23 cellular contexts compared by ENCODE assay signal in genomic region chr5:178126556-178126955, GRCh38. TPM values are rescaled to one million over a fixed set of nuclear protein-coding genes. Genes with fewer than 3 reads are reported as not detected.
DNase-seq lines count a peak whose midpoint lies in the region; ATAC-seq, FAIRE-seq and TF ChIP-seq lines count a peak whose summit lies in the region.
"Had no signal": no experiment of that assay in that cellular context is flagged by ENCODE, and none has a peak within 500 bp of the region (broad histone marks: within the 10 kb centered on the region; RNA-seq: fewer than 3 reads in every experiment).

No MANE protein-coding gene starts in this region.

- H4K20me1 ChIP-seq in GM23338 (replicated peaks; ENCODE audit: insufficient read depth): no peaks in the 10 kb centered on the region
- no peaks in the 10 kb centered on the region for H4K20me1 ChIP-seq in endothelial cell of umbilical vein (replicated peaks; ENCODE audit: control insufficient read depth, extremely low read depth, insufficient read depth, low read length)
- H4K20me1 ChIP-seq in smooth muscle cell (ENCODE audit: low read depth): no peaks in the 10 kb centered on the region

- peaks cover 12% of the 10 kb centered on the region for H3K79me2 ChIP-seq in GM23338 (replicated peaks; ENCODE audit: insufficient read depth)
- H3K79me2 ChIP-seq in endothelial cell of umbilical vein (ENCODE audit: control insufficient read depth, insufficient read depth, low read length): no peaks in the 10 kb centered on the region
- no peaks in the 10 kb centered on the region for H3K79me2 ChIP-seq in smooth muscle cell (ENCODE audit: low read depth)

- WGBS in mesodermal cell (ENCODE audit: insufficient coverage in 2 of 2), 2 experiments: 0 to 22% methylated on average over 1 to 3 of the region's 3 CpGs
- 23% methylated on average over 3 of the region's 3 CpGs for WGBS in smooth muscle cell (ENCODE audit: low lambda C conversion rate)

- H3K27me3 Mint-ChIP-seq in GM23338 (ENCODE audit: insufficient read depth, low read depth, poor library complexity): peaks cover 25% of the 10 kb centered on the region
- H3K27me3 Mint-ChIP-seq: activated naive CD8-positive, alpha-beta T cell; CD4-positive, CD25-positive, alpha-beta regulatory T cell; progenitor cell of endocrine pancreas; stimulated activated naive B cell treated with anti-CD40 and anti-IgM and Interleukin-4, amounts not matched to agents 10 μg/mL and 1 μg/mL and 100 μg/mL, for 72 hours had no signal

- no peak for TF ChIP-seq POLR2A in endothelial cell of umbilical vein (IDR thresholded peaks at IDR 0.05; ENCODE audit: low read depth, low read length)

- ATAC-seq in GM23338: peak; percentile 63
- ATAC-seq in GM18861 (IDR thresholded peaks at IDR 0.05; ENCODE audit: unreplicated experiment): no peak
- ATAC-seq: activated CD8-positive, alpha-beta memory T cell treated with anti-CD3 and anti-CD28 coated beads, Interleukin-2, amount 10 ng/mL, durations not matched to agents 7 days and 5 days; natural killer cell; stimulated activated naive B cell treated with anti-CD40 and anti-IgM and Interleukin-4, amounts not matched to agents 10 μg/mL and 1 μg/mL and 100 μg/mL, for 72 hours had no signal

- peak overlapping the region; percentile 97 for H3K27ac Mint-ChIP-seq in GM23338
- H3K27ac Mint-ChIP-seq: activated CD8-positive, alpha-beta memory T cell treated with anti-CD3 and anti-CD28 coated beads, Interleukin-2, amount 10 ng/mL, durations not matched to agents 7 days and 5 days; activated naive CD8-positive, alpha-beta T cell; activated T-helper 1 cell treated with anti-CD3 and anti-CD28 coated beads, Interleukin-12 subunit alpha, Interleukin-12 subunit beta, Interleukin-2, Interleukin-4 antibody, amounts not matched to agents 30 ng/mL and 10 ng/mL and 1 ng/mL, durations not matched to agents 14 hours and 24 hours and 36 hours; mesothelial cell of epicardium; natural killer cell; progenitor cell of endocrine pancreas; stimulated activated naive B cell treated with anti-CD40 and anti-IgM and Interleukin-4, amounts not matched to agents 10 μg/mL and 1 μg/mL and 100 μg/mL, for 72 hours had no signal

- H3K4me1 Mint-ChIP-seq in GM23338: peaks cover 63% of the 10 kb centered on the region

- no peak overlapping the region for H2AFZ ChIP-seq in GM23338
- H2AFZ ChIP-seq in endothelial cell of umbilical vein (ENCODE audit: low read depth, low read length): no peak overlapping the region
- H2AFZ ChIP-seq in smooth muscle cell (ENCODE audit: low read depth): no peak overlapping the region

- H3K9ac ChIP-seq in NT2/D1 (ENCODE audit: insufficient read length, low read depth) (no peak overlapping the region), endothelial cell of umbilical vein (replicated peaks; ENCODE audit: extremely low read depth, insufficient read depth, low read length) (no peak overlapping the region), smooth muscle cell (ENCODE audit: low read depth) (no peak overlapping the region)

- peak overlapping the region; percentile 34 for H3K4me2 ChIP-seq in GM23338
- H3K4me2 ChIP-seq in endothelial cell of umbilical vein (ENCODE audit: insufficient read depth, low read length): no peak overlapping the region
- H3K4me2 ChIP-seq in smooth muscle cell: no peak overlapping the region

- no peaks in the 10 kb centered on the region for H3K9me3 ChIP-seq in NT2/D1 (ENCODE audit: insufficient read depth, low read length)
- no peaks in the 10 kb centered on the region for H3K9me3 ChIP-seq in endothelial cell of umbilical vein (replicated peaks; ENCODE audit: control insufficient read depth, insufficient read depth, low read length)
- H3K9me3 ChIP-seq in mesodermal cell (ENCODE audit: control insufficient read depth, low read length): no peaks in the 10 kb centered on the region
- no peaks in the 10 kb centered on the region for H3K9me3 ChIP-seq in smooth muscle cell (replicated peaks; ENCODE audit: low read depth)
- H3K9me3 ChIP-seq: testis had no signal

- POLR2A ChIA-PET in endothelial cell of umbilical vein (lab: Charles Lee): no interaction called here

- dilution Hi-C loops in endothelial cell of umbilical vein (cut with MboI; ENCODE audit: extremely low pct_ligation_motif_present, low sequenced_read_pairs): no loop called here

- H3K27ac ChIP-seq in GM23338 (ENCODE audit: low read depth): peak overlapping the region; percentile 96
- H3K27ac ChIP-seq in endothelial cell of umbilical vein (ENCODE audit: insufficient read depth, low read depth, low read length): no peak overlapping the region
- H3K27ac ChIP-seq in mesodermal cell (ENCODE audit: low read depth, low read length, severe bottlenecking): peak overlapping the region; percentile 53
- no peak overlapping the region for H3K27ac ChIP-seq in smooth muscle cell (ENCODE audit: low read depth)
- H3K27ac ChIP-seq: testis had no signal

- no peaks in the 10 kb centered on the region for H3K9me2 ChIP-seq in GM23338 (ENCODE audit: insufficient read depth)

- intact Hi-C loops in endothelial cell of umbilical vein (cut with micrococcal nuclease): loop anchor here (1.0 kb wide), 1 partner anchor 8 kb away; no protein-coding TSS in a partner anchor

- peak; percentile 91 for FAIRE-seq in endothelial cell of umbilical vein (lab: Jason Lieb, UNC)
- FAIRE-seq: endometrium, GM19239 had no signal

- H3K36me3 ChIP-seq in GM23338 (ENCODE audit: insufficient read depth) (peaks cover 5% of the 10 kb centered on the region), NT2/D1 (ENCODE audit: insufficient read depth, insufficient read length, low read length) (peaks cover 33% of the 10 kb centered on the region), endothelial cell of umbilical vein (ENCODE audit: control insufficient read depth in 2 of 2, extremely low read depth in 1 of 2, insufficient read depth in 2 of 2, low read length in 2 of 2) (peaks cover 0 to 6% of the 10 kb centered on the region in 2 experiments), mesodermal cell (ENCODE audit: control insufficient read depth, insufficient read depth, low read length) (peaks cover 16% of the 10 kb centered on the region), smooth muscle cell (ENCODE audit: low read depth) (no peaks in the 10 kb centered on the region)

- H3K9me1 ChIP-seq in endothelial cell of umbilical vein (replicated peaks; ENCODE audit: control insufficient read depth, extremely low read depth, insufficient read depth, low read length): no peaks in the 10 kb centered on the region

- H3K9me3 Mint-ChIP-seq in GM23338: peaks cover under 1% of the 10 kb centered on the region; the same call in 1 of the 3 replicates
- H3K9me3 Mint-ChIP-seq: activated T-helper 1 cell treated with anti-CD3 and anti-CD28 coated beads, Interleukin-12 subunit alpha, Interleukin-12 subunit beta, Interleukin-2, Interleukin-4 antibody, amounts not matched to agents 30 ng/mL and 10 ng/mL and 1 ng/mL, durations not matched to agents 14 hours and 24 hours and 36 hours; CD4-positive, CD25-positive, alpha-beta regulatory T cell; mesothelial cell of epicardium; natural killer cell; stimulated activated naive B cell treated with anti-CD40 and anti-IgM and Interleukin-4, amounts not matched to agents 10 μg/mL and 1 μg/mL and 100 μg/mL, for 72 hours had no signal

- peak overlapping the region; percentile 50; the same call in 2 of the 3 replicates for H3K4me3 Mint-ChIP-seq in GM23338
- H3K4me3 Mint-ChIP-seq: activated CD8-positive, alpha-beta memory T cell treated with anti-CD3 and anti-CD28 coated beads, Interleukin-2, amount 10 ng/mL, durations not matched to agents 7 days and 5 days; activated naive CD8-positive, alpha-beta T cell; activated T-helper 1 cell treated with anti-CD3 and anti-CD28 coated beads, Interleukin-12 subunit alpha, Interleukin-12 subunit beta, Interleukin-2, Interleukin-4 antibody, amounts not matched to agents 30 ng/mL and 10 ng/mL and 1 ng/mL, durations not matched to agents 14 hours and 24 hours and 36 hours; mesothelial cell of epicardium; natural killer cell; stimulated activated naive B cell treated with anti-CD40 and anti-IgM and Interleukin-4, amounts not matched to agents 10 μg/mL and 1 μg/mL and 100 μg/mL, for 72 hours had no signal

- TF ChIP-seq CTCF in GM23338 (conservative IDR thresholded peaks at IDR 0.05; ENCODE audit: low read depth in 2 of 2) (0 out of 4 replicates have a peak, but pooled peaks of 1 of the 2 experiments have one; percentile 6), endothelial cell of umbilical vein (IDR thresholded peaks at IDR 0.05; ENCODE audit: extremely low read depth in 1 of 2, insufficient read depth in 1 of 2, low read depth in 1 of 2, low read length in 2 of 2) (no peak), smooth muscle cell (IDR thresholded peaks at IDR 0.05; ENCODE audit: borderline replicate concordance, insufficient read depth, poor library complexity, severe bottlenecking) (no peak)

- peaks cover 46% of the 10 kb centered on the region for H3K36me3 Mint-ChIP-seq in GM23338 (ENCODE audit: low read depth)
- H3K36me3 Mint-ChIP-seq: activated CD8-positive, alpha-beta memory T cell treated with anti-CD3 and anti-CD28 coated beads, Interleukin-2, amount 10 ng/mL, durations not matched to agents 7 days and 5 days; mesothelial cell of epicardium; natural killer cell had no signal

- CTCF ChIA-PET in endothelial cell of umbilical vein (lab: Charles Lee): interaction anchor here (1.0 to 1.3 kb wide), 3 partner anchors 11 to 50 kb away, joined by 3 to 7 read pairs (median 3); no protein-coding TSS in a partner anchor

- DNase-seq in GM23338 (ENCODE audit: low spot score) (peak; percentile 99), NT2/D1 (ENCODE audit: low read depth, low spot score) (peak; percentile 89), endothelial cell of umbilical vein (ENCODE audit: low read depth, low spot score) (no peak), smooth muscle cell (lab: John Stamatoyannopoulos, UW; ENCODE audit: unreplicated experiment) (no peak), glomerular visceral epithelial cell (ENCODE audit: extremely low spot score) (no peak)
- DNase-seq: activated CD4-positive, alpha-beta T cell treated with anti-CD3 and anti-CD28 coated beads for 48 hours; activated CD8-positive, alpha-beta memory T cell treated with anti-CD3 and anti-CD28 coated beads, Interleukin-2, amount 10 ng/mL, durations not matched to agents 7 days and 5 days; CD4-positive, CD25-positive, alpha-beta regulatory T cell; natural killer cell; NCI-H1092; NCI-H2029 treated with DMSO at 0.1 percent for 48 hours; NCI-H446 treated with DMSO at 0.1 percent for 48 hours; stimulated activated CD4-positive, alpha-beta T cell treated with anti-CD3 and anti-CD28 coated beads, Interleukin-1b, Interleukin-23, amount 100 ng/mL, for 48 hours; stimulated activated naive B cell treated with anti-CD40 and anti-IgM and Interleukin-4, amounts not matched to agents 10 μg/mL and 1 μg/mL and 100 μg/mL, for 72 hours; testis had no signal

- H3K4me3 ChIP-seq in GM23338 (peak overlapping the region; percentile 15; the same call in 1 of the 2 replicates), NT2/D1 (ENCODE audit: insufficient read length, low read depth) (no peak overlapping the region), endothelial cell of umbilical vein (replicated peaks in 1 of 3; ENCODE audit: insufficient read depth in 1 of 3, low read depth in 1 of 3, low read length in 3 of 3) (no peak overlapping the region), mesodermal cell (ENCODE audit: extremely low read depth, insufficient read depth, low read length, poor library complexity, severe bottlenecking) (no peak overlapping the region), smooth muscle cell (no peak overlapping the region)
- H3K4me3 ChIP-seq: testis had no signal

- BruUV-seq in endothelial cell of umbilical vein (replicated peaks; lab: Mats Ljungman, UMichigan): TSS peak; percentile 3

- H3F3A ChIP-seq in GM23338 (replicated peaks; ENCODE audit: low read depth) (peaks cover 28% of the 10 kb centered on the region), smooth muscle cell (ENCODE audit: low read depth) (no peaks in the 10 kb centered on the region)

- H3K4me1 ChIP-seq in GM23338 (ENCODE audit: insufficient read depth): peaks cover 49% of the 10 kb centered on the region
- peaks cover 33% of the 10 kb centered on the region for H3K4me1 ChIP-seq in NT2/D1 (ENCODE audit: insufficient read depth, insufficient read length)
- peaks cover 11% of the 10 kb centered on the region for H3K4me1 ChIP-seq in endothelial cell of umbilical vein (ENCODE audit: control insufficient read depth, extremely low read depth, insufficient read depth, low read length)
- H3K4me1 ChIP-seq in mesodermal cell (ENCODE audit: control insufficient read depth, insufficient read depth, low read length, poor library complexity, severe bottlenecking): peaks cover 13% of the 10 kb centered on the region
- H3K4me1 ChIP-seq in smooth muscle cell (ENCODE audit: low read depth): peaks cover 10% of the 10 kb centered on the region

- no peaks in the 10 kb centered on the region for H3K27me3 ChIP-seq in GM23338 (ENCODE audit: insufficient read depth)
- no peaks in the 10 kb centered on the region for H3K27me3 ChIP-seq in NT2/D1 (ENCODE audit: insufficient read depth, insufficient read length)
- H3K27me3 ChIP-seq in endothelial cell of umbilical vein (ENCODE audit: control insufficient read depth in 2 of 2, insufficient read depth in 2 of 2, low read length in 2 of 2): no peaks in the 10 kb centered on the region
- no peaks in the 10 kb centered on the region for H3K27me3 ChIP-seq in smooth muscle cell (ENCODE audit: low read depth)
- H3K27me3 ChIP-seq: testis had no signal

RNA-seq across cellular contexts. Expression of gene RMND5B, which starts 4.3 kb away (rescaled TPM):
- total RNA-seq in GM23338 (2014; rRNA removed; shearing (Covaris generic)): 83.7 and 101 TPM in 2 replicates
- 47.5 and 50.6 TPM in 2 replicates for polyA plus RNA-seq in GM23338 (2016; fragmentation: Nextera tagmentation; extraction: Ambion mirVana)
- 34.2 and 38.2 TPM in 2 replicates for total RNA-seq in endothelial cell of umbilical vein
- 37.2 and 40.2 TPM in 2 replicates for polyA plus RNA-seq in endothelial cell of umbilical vein
- 37.4 and 40.0 TPM in 2 replicates for polyA plus RNA-seq in endothelial cell of umbilical vein (2011; cell fraction: cytosol; rRNA removed)
- 56.5 and 63.0 TPM in 2 replicates for polyA plus RNA-seq in endothelial cell of umbilical vein (2011; cell fraction: nucleus; rRNA removed)
- 11.9 and 17.7 TPM in 2 replicates for polyA plus RNA-seq in endothelial cell of umbilical vein (2012)
- 37.4 and 48.4 TPM in 2 replicates for polyA minus RNA-seq in endothelial cell of umbilical vein
- polyA minus RNA-seq in endothelial cell of umbilical vein (2011; cell fraction: cytosol; rRNA and poly(A)+ RNA removed): 29.2 TPM
- polyA minus RNA-seq in endothelial cell of umbilical vein (2011; cell fraction: nucleus; rRNA and poly(A)+ RNA removed): 23.2 and 24.3 TPM in 2 replicates
- polyA plus RNA-seq in mesodermal cell (2013, experiment 1 of 2): 15.8 TPM
- 14.9 TPM for polyA plus RNA-seq in mesodermal cell (2013, experiment 2 of 2)
- 8.9 and 20.8 TPM in 2 replicates for total RNA-seq in smooth muscle cell
- polyA plus RNA-seq in smooth muscle cell: 17.2 and 18.2 TPM in 2 replicates

RNA-seq across cellular contexts. Expression of gene N4BP3, which starts 13.2 kb away (rescaled TPM):
- total RNA-seq in GM23338 (2014; rRNA removed; shearing (Covaris generic)): 52.7 and 58.2 TPM in 2 replicates
- 9.8 and 10.9 TPM in 2 replicates for polyA plus RNA-seq in GM23338 (2016; fragmentation: Nextera tagmentation; extraction: Ambion mirVana)
- 38.2 and 40.3 TPM in 2 replicates for total RNA-seq in endothelial cell of umbilical vein
- polyA plus RNA-seq in endothelial cell of umbilical vein: 11.8 and 12.5 TPM in 2 replicates
- polyA plus RNA-seq in endothelial cell of umbilical vein (2011; cell fraction: cytosol; rRNA removed): 8.3 and 10.6 TPM in 2 replicates
- 22.0 TPM in 2 replicates for polyA plus RNA-seq in endothelial cell of umbilical vein (2011; cell fraction: nucleus; rRNA removed)
- polyA plus RNA-seq in endothelial cell of umbilical vein (2012): 2.4 and 3.4 TPM in 2 replicates
- 13.2 and 16.2 TPM in 2 replicates for polyA minus RNA-seq in endothelial cell of umbilical vein
- polyA minus RNA-seq in endothelial cell of umbilical vein (2011; cell fraction: cytosol; rRNA and poly(A)+ RNA removed): 0.82 TPM
- 13.2 and 19.0 TPM in 2 replicates for polyA minus RNA-seq in endothelial cell of umbilical vein (2011; cell fraction: nucleus; rRNA and poly(A)+ RNA removed)
- polyA plus RNA-seq in mesodermal cell (2013, experiment 1 of 2): 3.5 TPM
- polyA plus RNA-seq in mesodermal cell (2013, experiment 2 of 2): 2.0 TPM
- total RNA-seq in smooth muscle cell: 0.36 and 1.3 TPM in 2 replicates
- 0.39 and 1.6 TPM in 2 replicates for polyA plus RNA-seq in smooth muscle cell

RNA-seq across cellular contexts. Expression of gene NHP2, which starts 27.1 kb away (rescaled TPM):
- total RNA-seq in GM23338 (2014; rRNA removed; shearing (Covaris generic)): 452 and 455 TPM in 2 replicates
- polyA plus RNA-seq in GM23338 (2016; fragmentation: Nextera tagmentation; extraction: Ambion mirVana) (435 and 450 TPM in 2 replicates), endothelial cell of umbilical vein (202 and 220 TPM in 2 replicates), smooth muscle cell (166 and 167 TPM in 2 replicates)
- total RNA-seq in endothelial cell of umbilical vein (205 and 210 TPM in 2 replicates), smooth muscle cell (162 and 324 TPM in 2 replicates)
- polyA plus RNA-seq in endothelial cell of umbilical vein (2011; cell fraction: cytosol; rRNA removed): 245 and 324 TPM in 2 replicates
- 87.5 and 117 TPM in 2 replicates for polyA plus RNA-seq in endothelial cell of umbilical vein (2011; cell fraction: nucleus; rRNA removed)
- 197 and 224 TPM in 2 replicates for polyA plus RNA-seq in endothelial cell of umbilical vein (2012)
- 50.8 and 57.1 TPM in 2 replicates for polyA minus RNA-seq in endothelial cell of umbilical vein
- polyA minus RNA-seq in endothelial cell of umbilical vein (2011; cell fraction: cytosol; rRNA and poly(A)+ RNA removed): 130 TPM
- 25.5 and 36.5 TPM in 2 replicates for polyA minus RNA-seq in endothelial cell of umbilical vein (2011; cell fraction: nucleus; rRNA and poly(A)+ RNA removed)
- polyA plus RNA-seq in mesodermal cell (2013, experiment 1 of 2): 167 TPM
- polyA plus RNA-seq in mesodermal cell (2013, experiment 2 of 2): 149 TPM

Comparison
In these comparisons a context has a peak if more than half of its experiments do, and no peak if none do; other contexts are left out.
1. DNase-seq: peak in GM23338 (single experiment) and NT2/D1 (single experiment); none in endothelial cell of umbilical vein (single experiment), smooth muscle cell (single experiment) and glomerular visceral epithelial cell (single experiment).
2. H3K27ac ChIP-seq: peak in GM23338 (single experiment) and mesodermal cell (single experiment); none in endothelial cell of umbilical vein (single experiment) and smooth muscle cell (single experiment).
3. RNA of gene N4BP3, which starts 13.2 kb away (total RNA-seq): 52.7 to 58.2 TPM in GM23338 and 38.2 to 40.3 TPM in endothelial cell of umbilical vein; 0.36 to 1.3 TPM in smooth muscle cell; every median in the first group is over 10 times any median in the second.